ENCODE assay signal across 8 cellular contexts in genomic region chr6:122399055-122399347, GRCh38.
DNase-seq lines count a peak whose midpoint lies in the region; ATAC-seq, FAIRE-seq and TF ChIP-seq lines count a peak whose summit lies in the region.

No MANE protein-coding gene starts in this region.

- peaks cover 45% of the 10 kb centered on the region for H3K79me2 ChIP-seq in Loucy (ENCODE audit: insufficient read depth, low read length)

- ATAC-seq in HG02763 (IDR thresholded peaks at IDR 0.05; ENCODE audit: unreplicated experiment) (no peak), GM18505 (IDR thresholded peaks at IDR 0.05; ENCODE audit: unreplicated experiment) (no peak)

- H3K4me3 ChIP-seq in BLaER1 (peak overlapping the region; percentile 42; the same call in 1 of the 2 replicates), Loucy (ENCODE audit: low read length, poor library complexity, severe bottlenecking) (peak overlapping the region; percentile 66)

- DNase-seq in nephron progenitor cell = no peak
- DNase-seq in NCI-H187 treated with DMSO at 0.1 percent for 48 hours (lab: John Stamatoyannopoulos, UW) = no peak
- DNase-seq in NCI-H2107 (lab: John Stamatoyannopoulos, UW) = no peak

- no peak overlapping the region for H3K27ac ChIP-seq in BLaER1

- H4K20me1 ChIP-seq in BLaER1 (peaks cover 39% of the 10 kb centered on the region), Loucy (ENCODE audit: insufficient read depth, low read length, poor library complexity, severe bottlenecking) (peaks cover 43% of the 10 kb centered on the region)

- no peaks in the 10 kb centered on the region for H3K9me3 Mint-ChIP-seq in nephron progenitor cell

- FAIRE-seq in colon (lab: Jason Lieb, UNC) = peak; percentile 18

- peak overlapping the region; percentile 69 for H3K4me2 ChIP-seq in BLaER1
- H3K4me2 ChIP-seq in Loucy (ENCODE audit: low read depth, low read length, poor library complexity, severe bottlenecking) = peak overlapping the region; percentile 72

- TF ChIP-seq CTCF in Loucy (conservative IDR thresholded peaks at IDR 0.05; ENCODE audit: low read length) = no peak
- no peak for TF ChIP-seq CTCF in nephron progenitor cell (IDR thresholded peaks at IDR 0.05)

- H3K27me3 ChIP-seq in BLaER1 (no peaks in the 10 kb centered on the region), Loucy (ENCODE audit: insufficient read depth, low read length, poor library complexity, severe bottlenecking) (no peaks in the 10 kb centered on the region)

- peaks cover 24% of the 10 kb centered on the region for H3K36me3 Mint-ChIP-seq in nephron progenitor cell (ENCODE audit: low read depth)

- peak overlapping the region; percentile 99 for H3K4me3 Mint-ChIP-seq in nephron progenitor cell

- peaks cover 19% of the 10 kb centered on the region; the same call in 1 of the 2 replicates for H3K36me3 ChIP-seq in BLaER1
- no peaks in the 10 kb centered on the region for H3K36me3 ChIP-seq in Loucy (ENCODE audit: insufficient read depth, low read length)

- no peaks in the 10 kb centered on the region for H3F3A ChIP-seq in Loucy (ENCODE audit: low read depth)

- peaks cover 11% of the 10 kb centered on the region for H3K27me3 Mint-ChIP-seq in nephron progenitor cell (ENCODE audit: low read depth, poor library complexity)

- H3K9ac ChIP-seq in BLaER1 = no peak overlapping the region
- peak overlapping the region; percentile 40 for H3K9ac ChIP-seq in Loucy (ENCODE audit: low read depth, low read length, poor library complexity, severe bottlenecking)

- peaks cover 33% of the 10 kb centered on the region for H3K4me1 Mint-ChIP-seq in nephron progenitor cell

- H3K9me3 ChIP-seq in BLaER1 (no peaks in the 10 kb centered on the region), Loucy (ENCODE audit: insufficient read depth, low read depth, low read length) (no peaks in the 10 kb centered on the region)

- no peak for TF ChIP-seq POLR2A in GM18505 (IDR thresholded peaks at IDR 0.05; ENCODE audit: borderline replicate concordance, extremely low read depth, insufficient read depth, insufficient read length)

- H3K4me1 ChIP-seq in BLaER1 (peaks cover 19% of the 10 kb centered on the region), Loucy (ENCODE audit: insufficient read depth, low read length, poor library complexity, severe bottlenecking) (peaks cover 41% of the 10 kb centered on the region)

- H3K9me2 ChIP-seq in Loucy (replicated peaks; ENCODE audit: low read depth, low read length) = no peaks in the 10 kb centered on the region; the same call in 1 of the 2 replicates

- no peak overlapping the region for H3K27ac Mint-ChIP-seq in nephron progenitor cell

- peak overlapping the region; percentile 68; the same call in 1 of the 2 replicates for H2AFZ ChIP-seq in Loucy (ENCODE audit: low read length)
